ENCODE assay signal across 8 cellular contexts in genomic region chr2:200509227-200509607, GRCh38. TPM values are rescaled to one million over a fixed set of nuclear protein-coding genes. Genes with fewer than 3 reads are reported as not detected.
DNase-seq lines count a peak whose midpoint lies in the region; ATAC-seq, FAIRE-seq and TF ChIP-seq lines count a peak whose summit lies in the region.

No MANE protein-coding gene starts in this region.

- whole genome bisulfite sequencing in esophagus, 2 donors = 14 to 19% methylated on average over 8 of the region's 8 CpGs

- H3K4me3 ChIP-seq in SU-DHL-6 (ENCODE audit: insufficient read depth, low read length, poor library complexity, severe bottlenecking) (peak overlapping the region; percentile 61), esophagus (ENCODE audit: low read depth in 1 of 2, low read length in 2 of 2) (peak overlapping the region; percentile 79 to 88)

- H3K9ac ChIP-seq in SU-DHL-6 (ENCODE audit: low read length) = peak overlapping the region; percentile 77

- H3F3A ChIP-seq in SU-DHL-6 (ENCODE audit: insufficient read depth) = peaks cover 3% of the 10 kb centered on the region; the same call in 1 of the 2 replicates

- H3K36me3 ChIP-seq in SU-DHL-6 (ENCODE audit: low read length) (peaks cover 4% of the 10 kb centered on the region; the same call in 1 of the 2 replicates), esophagus (ENCODE audit: control insufficient read depth in 2 of 2, insufficient read depth in 2 of 2, low read length in 1 of 2) (no peaks in the 10 kb centered on the region)

- no peak for FAIRE-seq in H54 (lab: Jason Lieb, UNC)

- intact Hi-C loops in natural killer cell (cut with micrococcal nuclease) = no loop called here

- no peaks in the 10 kb centered on the region for H3K9me3 Mint-ChIP-seq in natural killer cell

- H2AFZ ChIP-seq in SU-DHL-6 (ENCODE audit: low read depth, low read length, severe bottlenecking) = peak overlapping the region; percentile 3

- H3K4me2 ChIP-seq in SU-DHL-6 (ENCODE audit: low read depth, low read length, poor library complexity, severe bottlenecking) = peak overlapping the region; percentile 80

- no peaks in the 10 kb centered on the region; the same call in 1 of the 2 replicates for H3K79me2 ChIP-seq in SU-DHL-6 (ENCODE audit: insufficient read depth, low read length)

- peak overlapping the region; percentile 80 to 83 for H3K27ac Mint-ChIP-seq in natural killer cell

- no peaks in the 10 kb centered on the region for H3K36me3 Mint-ChIP-seq in natural killer cell

- H3K4me1 ChIP-seq in esophagus (ENCODE audit: control insufficient read depth in 2 of 2, insufficient read depth in 2 of 2, low read length in 1 of 2) = peaks cover 0 to 2% of the 10 kb centered on the region in 2 donors

- no peak for TF ChIP-seq POLR2A in H54 (IDR thresholded peaks at IDR 0.05; ENCODE audit: low read depth, low read length)

- TF ChIP-seq CTCF in C4-2B (conservative IDR thresholded peaks at IDR 0.05) (no peak), SU-DHL-6 (IDR thresholded peaks at IDR 0.05; ENCODE audit: insufficient read depth, low read length, poor library complexity, severe bottlenecking) (no peak), natural killer cell (IDR thresholded peaks at IDR 0.05) (no peak)

- ATAC-seq in natural killer cell (no peak), HG02571 (IDR thresholded peaks at IDR 0.05; ENCODE audit: unreplicated experiment) (no peak)

- no peaks in the 10 kb centered on the region for H3K9me2 ChIP-seq in SU-DHL-6 (replicated peaks; ENCODE audit: insufficient read depth, low read length)

- H4K20me1 ChIP-seq in SU-DHL-6 (ENCODE audit: low read depth, low read length) = no peaks in the 10 kb centered on the region

- peak overlapping the region; percentile 83 for H3K4me3 Mint-ChIP-seq in natural killer cell

- no peaks in the 10 kb centered on the region for H3K27me3 Mint-ChIP-seq in natural killer cell (ENCODE audit: low read depth in 2 of 2)

- H3K27ac ChIP-seq in C4-2B (peak overlapping the region; percentile 86), SU-DHL-6 (ENCODE audit: low read depth, low read length) (peak overlapping the region; percentile 46), esophagus (ENCODE audit: low read depth in 2 of 2, low read length in 1 of 2) (peak overlapping the region; percentile 76 to 79)

- no peaks in the 10 kb centered on the region for H3K9me3 ChIP-seq in SU-DHL-6 (ENCODE audit: insufficient read depth, low read length)
- H3K9me3 ChIP-seq in esophagus (ENCODE audit: control insufficient read depth in 2 of 2, insufficient read depth in 1 of 2, low read depth in 1 of 2, low read length in 1 of 2) = no peaks in the 10 kb centered on the region

- peaks cover 15 to 22% of the 10 kb centered on the region in 2 donors for H3K4me1 Mint-ChIP-seq in natural killer cell

- H3K27me3 ChIP-seq in SU-DHL-6 (ENCODE audit: low read length) = no peaks in the 10 kb centered on the region
- no peaks in the 10 kb centered on the region for H3K27me3 ChIP-seq in esophagus (ENCODE audit: control insufficient read depth in 1 of 2, insufficient read depth in 2 of 2, low read length in 2 of 2)

- DNase-seq in H54 (ENCODE audit: insufficient read length, low spot score) = peak; percentile 19
- no peak for DNase-seq in natural killer cell
- DNase-seq in HK-2 (ENCODE audit: unreplicated experiment) = no peak
- DNase-seq in DMS153 treated with DMSO at 0.1 percent for 48 hours (lab: John Stamatoyannopoulos, UW; ENCODE audit: unreplicated experiment) = no peak

RNA-seq across cellular contexts. Expression of gene KCTD18, which starts 0.7 kb away (rescaled TPM):
- polyA plus RNA-seq in esophagus = 1 to 10 TPM; 4.9 to 9.1 TPM
- total RNA-seq in natural killer cell = 10 to 100 TPM; 16.1 to 21.3 (median 20.9) TPM

RNA-seq across cellular contexts. Expression of gene SGO2, which starts 16.8 kb away (rescaled TPM):
- polyA plus RNA-seq in esophagus = 1 to 10 TPM; 1.3 to 2.5 TPM
- total RNA-seq in natural killer cell = 1 to 10 TPM; 2.3 to 5.4 (median 3.1) TPM
